Comparison of ENCODE assay signal across 10 cellular contexts in the genomic region with DNA sequence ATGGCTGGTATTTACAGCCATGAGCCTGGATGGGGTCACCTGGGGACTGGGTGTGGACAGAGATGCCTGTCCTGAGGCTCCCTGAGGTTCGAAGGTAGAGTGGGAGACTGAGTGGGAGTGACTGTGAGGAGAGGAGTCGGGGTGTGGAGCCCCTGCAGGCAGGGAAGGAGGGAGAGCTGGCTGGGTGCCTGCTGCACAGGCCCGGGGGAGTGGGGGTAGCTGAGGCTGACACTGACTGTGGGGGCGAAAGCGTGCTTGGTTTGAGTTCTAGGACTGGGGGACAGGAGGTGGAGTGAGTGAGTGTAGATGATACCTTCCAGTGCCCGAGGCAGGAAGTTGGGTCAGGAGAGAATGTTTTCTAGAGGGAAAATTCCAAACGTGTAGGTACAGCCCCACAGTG. TPM values are rescaled to one million over a fixed set of nuclear protein-coding genes. Genes with fewer than 3 reads are reported as not detected.
DNase-seq lines count a peak whose midpoint lies in the region; ATAC-seq and TF ChIP-seq lines count a peak whose summit lies in the region.
"Had no signal": no experiment of that assay in that cellular context is flagged by ENCODE, and none has a peak within 500 bp of the region (broad histone marks: within the 10 kb centered on the region; RNA-seq: fewer than 3 reads in every experiment).

No MANE protein-coding gene starts in this region.

- peaks cover 16% of the 10 kb centered on the region; the same call in 1 of the 2 replicates for H3K36me3 ChIP-seq in Loucy (ENCODE audit: insufficient read depth, low read length)

- H3K4me3 Mint-ChIP-seq in chondrocyte (ENCODE audit: unreplicated experiment): peak overlapping the region; percentile 19
- H3K4me3 Mint-ChIP-seq in nephron progenitor cell: peak overlapping the region; percentile 71
- H3K4me3 Mint-ChIP-seq: activated CD4-positive, alpha-beta memory T cell treated with anti-CD3 and anti-CD28 coated beads, Interleukin-2, amount 10 ng/mL, durations not matched to agents 7 days and 5 days had no signal

- peaks cover 46% of the 10 kb centered on the region for H4K20me1 ChIP-seq in Loucy (ENCODE audit: insufficient read depth, low read length, poor library complexity, severe bottlenecking)

- H3K36me3 Mint-ChIP-seq in chondrocyte (ENCODE audit: low read depth) (peaks cover 12% of the 10 kb centered on the region), nephron progenitor cell (ENCODE audit: low read depth) (peaks cover 17% of the 10 kb centered on the region)

- no peak overlapping the region for H2AFZ ChIP-seq in Loucy (ENCODE audit: low read length)

- no peaks in the 10 kb centered on the region for H3K27me3 Mint-ChIP-seq in chondrocyte (ENCODE audit: low read depth)
- no peaks in the 10 kb centered on the region for H3K27me3 Mint-ChIP-seq in nephron progenitor cell (ENCODE audit: low read depth, poor library complexity)
- H3K27me3 Mint-ChIP-seq: activated CD4-positive, alpha-beta memory T cell treated with anti-CD3 and anti-CD28 coated beads, Interleukin-2, amount 10 ng/mL, durations not matched to agents 7 days and 5 days had no signal

- H3K4me2 ChIP-seq in Loucy (ENCODE audit: low read depth, low read length, poor library complexity, severe bottlenecking): peak overlapping the region; percentile 46

- DNase-seq in D341Med (ENCODE audit: low spot score) (peak; percentile 18), chondrocyte (ENCODE audit: low spot score) (no peak), nephron progenitor cell (no peak), NCI-H1930 (lab: John Stamatoyannopoulos, UW) (no peak)
- DNase-seq: DMS153 had no signal

- H3K27ac Mint-ChIP-seq in chondrocyte (ENCODE audit: unreplicated experiment): peak overlapping the region; percentile 81
- peak overlapping the region; percentile 99 for H3K27ac Mint-ChIP-seq in nephron progenitor cell
- H3K27ac Mint-ChIP-seq: activated CD4-positive, alpha-beta memory T cell treated with anti-CD3 and anti-CD28 coated beads, Interleukin-2, amount 10 ng/mL, durations not matched to agents 7 days and 5 days had no signal

- peak overlapping the region; percentile 40 for H3K9ac ChIP-seq in Loucy (ENCODE audit: low read depth, low read length, poor library complexity, severe bottlenecking)

- no peaks in the 10 kb centered on the region for H3K9me3 Mint-ChIP-seq in chondrocyte (ENCODE audit: low read depth)
- no peaks in the 10 kb centered on the region for H3K9me3 Mint-ChIP-seq in nephron progenitor cell
- H3K9me3 Mint-ChIP-seq: activated CD4-positive, alpha-beta memory T cell treated with anti-CD3 and anti-CD28 coated beads, Interleukin-2, amount 10 ng/mL, durations not matched to agents 7 days and 5 days had no signal

- peak overlapping the region; percentile 31 for H3K4me3 ChIP-seq in Loucy (ENCODE audit: low read length, poor library complexity, severe bottlenecking)

- peaks cover 72% of the 10 kb centered on the region for H3K79me2 ChIP-seq in Loucy (ENCODE audit: insufficient read depth, low read length)

- peaks cover 61% of the 10 kb centered on the region for H3K4me1 Mint-ChIP-seq in chondrocyte (ENCODE audit: low read depth)
- peaks cover 68% of the 10 kb centered on the region for H3K4me1 Mint-ChIP-seq in nephron progenitor cell

- no peaks in the 10 kb centered on the region for H3F3A ChIP-seq in Loucy (ENCODE audit: low read depth)

- H3K4me1 ChIP-seq in Loucy (ENCODE audit: insufficient read depth, low read length, poor library complexity, severe bottlenecking): peaks cover 12% of the 10 kb centered on the region

- no peaks in the 10 kb centered on the region for H3K27me3 ChIP-seq in Loucy (ENCODE audit: insufficient read depth, low read length, poor library complexity, severe bottlenecking)

- ATAC-seq in HG02642 (IDR thresholded peaks at IDR 0.05; ENCODE audit: poor library complexity, unreplicated experiment) (no peak), GM18519 (IDR thresholded peaks at IDR 0.05; ENCODE audit: low FRiP score, unreplicated experiment) (no peak), GM18907 (IDR thresholded peaks at IDR 0.05; ENCODE audit: unreplicated experiment) (no peak)

- TF ChIP-seq CTCF in Loucy (conservative IDR thresholded peaks at IDR 0.05; ENCODE audit: low read length) (no peak), chondrocyte (IDR thresholded peaks at IDR 0.05) (no peak), nephron progenitor cell (IDR thresholded peaks at IDR 0.05) (no peak)

- H3K9me2 ChIP-seq in Loucy (replicated peaks; ENCODE audit: low read depth, low read length): no peaks in the 10 kb centered on the region

- no peaks in the 10 kb centered on the region for H3K9me3 ChIP-seq in Loucy (ENCODE audit: insufficient read depth, low read depth, low read length)

RNA-seq across cellular contexts. Expression of a gene that starts 7.1 kb away (rescaled TPM):
- total RNA-seq in chondrocyte: 96.4 to 106 TPM (median 104 TPM) in 3 replicates

RNA-seq across cellular contexts. Expression of a gene that starts 15.8 kb away (rescaled TPM):
- total RNA-seq in chondrocyte: 35.0 to 42.5 TPM (median 37.5 TPM) in 3 replicates

RNA-seq across cellular contexts. Expression of a gene that starts 33.3 kb away (rescaled TPM):
- total RNA-seq in chondrocyte: 56.4 to 143 TPM (median 127 TPM) in 3 replicates

RNA-seq across cellular contexts. Expression of a gene that starts 47.5 kb away (rescaled TPM):
- total RNA-seq in chondrocyte: 111 to 185 TPM (median 116 TPM) in 3 replicates

RNA-seq across cellular contexts. Expression of a gene that starts 54.2 kb away (rescaled TPM):
- 0.56 to 1.2 TPM (median 1.2 TPM) in 3 replicates for total RNA-seq in chondrocyte
